In the genomic region with DNA sequence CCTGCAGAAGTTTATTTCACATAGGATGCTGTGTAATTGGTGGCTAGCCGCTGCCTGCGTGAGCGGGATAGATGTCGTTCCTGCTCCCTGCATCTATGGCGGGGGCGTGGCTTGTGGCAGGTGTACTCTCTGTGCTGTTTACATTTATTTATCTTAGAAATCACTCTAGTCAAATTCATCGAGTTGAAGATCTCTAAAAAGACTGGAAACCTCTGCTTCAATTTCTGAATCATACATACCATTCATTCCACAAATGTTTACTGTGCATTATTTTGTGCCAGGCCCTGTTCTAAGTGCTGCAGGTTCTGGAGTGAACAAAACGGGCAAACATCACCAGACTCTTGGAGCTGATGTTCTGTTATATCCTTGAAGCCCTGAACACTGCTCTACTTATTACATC, we compare ENCODE assay signal across 1 cellular context.
TF ChIP-seq lines count a peak whose summit lies in the region.

No MANE protein-coding gene starts in this region.

TF ChIP-seq in H1, 55 proteins besides CTCF, POLR2A, EP300 and RAD21 (continued from another document):
- TF ChIP-seq EZH2 (IDR thresholded peaks at IDR 0.05; ENCODE audit: low read depth, low read length, severe bottlenecking) (no peak), GTF2F1 (IDR thresholded peaks at IDR 0.05; ENCODE audit: borderline replicate concordance, low read depth, low read length) (no peak), SIX5 (IDR thresholded peaks at IDR 0.05; ENCODE audit: low read depth, low read length) (no peak), TCF12 (IDR thresholded peaks at IDR 0.05; ENCODE audit: low read depth, low read length) (no peak), SUZ12 (IDR thresholded peaks at IDR 0.05; ENCODE audit: low read length) (no peak), CBX5 (IDR thresholded peaks at IDR 0.05; ENCODE audit: low read depth, low read length) (no peak), CHD2 (IDR thresholded peaks at IDR 0.05; ENCODE audit: low read length) (no peak), CREB1 (IDR thresholded peaks at IDR 0.05) (no peak), MAFK (IDR thresholded peaks at IDR 0.05; ENCODE audit: low read depth, low read length) (no peak), FOSL1 (IDR thresholded peaks at IDR 0.05; ENCODE audit: insufficient read depth, low read depth, low read length) (no peak), RNF2 (IDR thresholded peaks at IDR 0.05; ENCODE audit: borderline replicate concordance, low read depth, low read length, missing control alignments, poor library complexity, severe bottlenecking) (no peak), EGR1 (IDR thresholded peaks at IDR 0.05; ENCODE audit: borderline replicate concordance, low read depth, low read length) (no peak), GABPA (IDR thresholded peaks at IDR 0.05; ENCODE audit: borderline replicate concordance, insufficient read depth, low read length) (no peak), KDM1A (IDR thresholded peaks at IDR 0.05; ENCODE audit: borderline replicate concordance, low read length) (no peak)
- TF ChIP-seq, protein P1, sequence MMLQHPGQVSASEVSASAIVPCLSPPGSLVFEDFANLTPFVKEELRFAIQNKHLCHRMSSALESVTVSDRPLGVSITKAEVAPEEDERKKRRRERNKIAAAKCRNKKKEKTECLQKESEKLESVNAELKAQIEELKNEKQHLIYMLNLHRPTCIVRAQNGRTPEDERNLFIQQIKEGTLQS (IDR thresholded peaks at IDR 0.05; ENCODE audit: insufficient read depth, low read depth, low read length), result no peak
- TF ChIP-seq, protein P2, sequence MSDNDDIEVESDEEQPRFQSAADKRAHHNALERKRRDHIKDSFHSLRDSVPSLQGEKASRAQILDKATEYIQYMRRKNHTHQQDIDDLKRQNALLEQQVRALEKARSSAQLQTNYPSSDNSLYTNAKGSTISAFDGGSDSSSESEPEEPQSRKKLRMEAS (IDR thresholded peaks at IDR 0.05), result no peak
